Comparison of ENCODE assay signal across 8 cellular contexts in the genomic region with DNA sequence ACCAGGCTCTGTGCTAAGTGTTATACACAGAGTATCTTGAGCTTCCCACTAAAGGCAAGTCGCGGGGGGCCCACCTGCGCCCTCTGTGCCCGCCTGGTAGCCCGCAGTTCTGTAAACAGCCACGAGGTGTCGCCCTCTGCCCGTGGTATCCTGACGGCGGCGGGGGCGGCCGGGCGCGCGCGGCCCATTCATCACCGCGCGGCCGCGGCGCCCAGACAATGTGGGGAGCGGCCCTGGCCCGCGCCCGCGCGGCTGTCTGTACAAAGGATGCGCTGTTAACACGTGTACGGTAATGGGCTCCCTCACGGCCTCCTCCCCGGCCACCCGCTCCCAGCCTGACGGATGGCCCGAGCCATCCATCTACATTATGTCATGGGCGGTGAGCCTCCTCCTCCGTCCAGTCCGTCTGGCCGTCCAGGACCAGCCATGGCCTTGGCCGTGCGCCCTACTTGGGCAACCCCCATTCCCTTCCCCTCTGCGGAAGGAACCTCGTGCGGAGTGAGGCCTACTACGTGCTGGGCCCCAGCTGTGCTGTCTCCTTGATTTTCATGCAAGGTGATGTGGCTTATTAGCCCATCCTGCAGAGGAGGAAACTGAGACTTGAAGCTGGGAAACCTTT.
DNase-seq lines count a peak whose midpoint lies in the region; ATAC-seq and TF ChIP-seq lines count a peak whose summit lies in the region.

No MANE protein-coding gene starts in this region.

- H3K27ac Mint-ChIP-seq in nephron progenitor cell: no peak overlapping the region

- H3K4me3 ChIP-seq in fibroblast of pulmonary artery (replicated peaks; ENCODE audit: low read depth, low read length): peak overlapping the region; percentile 35
- no peak overlapping the region for H3K4me3 ChIP-seq in suprapubic skin

- WGBS in suprapubic skin: 27% methylated on average over 35 of the region's 47 CpGs

- TF ChIP-seq CTCF in GM10248 (IDR thresholded peaks at IDR 0.05; ENCODE audit: control extremely low read depth, extremely low read depth, low read depth, missing control alignments) (peak; percentile 45), fibroblast of pulmonary artery (IDR thresholded peaks at IDR 0.05; ENCODE audit: low read length, missing control alignments) (peak; percentile 48), nephron progenitor cell (IDR thresholded peaks at IDR 0.05) (peak; percentile 79), suprapubic skin (IDR thresholded peaks at IDR 0.05) (peak; percentile 80 to 83)

- ATAC-seq in GM19455 (IDR thresholded peaks at IDR 0.05; ENCODE audit: unreplicated experiment): no peak
- ATAC-seq in HG03342 (IDR thresholded peaks at IDR 0.05; ENCODE audit: unreplicated experiment): no peak

- CTCF ChIA-PET in GM10248 (lab: Yijun Ruan, JAX): interaction anchor here (0.6 to 1.6 kb wide), 5 partner anchors 12 to 75 kb away, joined by 3 to 5 read pairs (median 3); no protein-coding TSS in a partner anchor

- TF ChIP-seq EP300 in suprapubic skin (IDR thresholded peaks at IDR 0.05): no peak

- DNase-seq in GM10248 (ENCODE audit: extremely low spot score) (peak; percentile 78), NCI-H2171 treated with DMSO at 0.1 percent for 48 hours (lab: John Stamatoyannopoulos, UW) (peak; percentile 55), activated T-cell treated with anti-CD3 and anti-CD28 coated beads for 48 hours (ENCODE audit: low read depth) (peak; percentile 49), fibroblast of pulmonary artery (ENCODE audit: low read depth) (peak; percentile 46), nephron progenitor cell (peak; percentile 82), suprapubic skin (ENCODE audit: low spot score in 2 of 2) (no peak)

- peaks cover 57% of the 10 kb centered on the region for H3K27me3 Mint-ChIP-seq in nephron progenitor cell (ENCODE audit: low read depth, poor library complexity)

- H3K36me3 Mint-ChIP-seq in nephron progenitor cell (ENCODE audit: low read depth): peaks cover 8% of the 10 kb centered on the region

- peaks cover 11% of the 10 kb centered on the region for H3K9me3 Mint-ChIP-seq in nephron progenitor cell

- H3K36me3 ChIP-seq in suprapubic skin: no peaks in the 10 kb centered on the region

- POLR2A ChIA-PET in GM10248 (lab: Yijun Ruan, JAX): no interaction called here

- no peaks in the 10 kb centered on the region for H3K27me3 ChIP-seq in suprapubic skin

- H3K4me1 ChIP-seq in suprapubic skin: peaks cover 4% of the 10 kb centered on the region

- H3K4me1 Mint-ChIP-seq in nephron progenitor cell: peaks cover 11% of the 10 kb centered on the region

- H3K9me3 ChIP-seq in suprapubic skin: no peaks in the 10 kb centered on the region

- no peak overlapping the region for H3K27ac ChIP-seq in suprapubic skin

- no peak overlapping the region for H3K4me3 Mint-ChIP-seq in nephron progenitor cell

- TF ChIP-seq POLR2A in suprapubic skin (IDR thresholded peaks at IDR 0.05): no peak

Comparison
In these comparisons a context has a peak if more than half of its experiments do, and no peak if none do; other contexts are left out.
1. DNase-seq: peak in GM10248 (single experiment), NCI-H2171 treated with DMSO at 0.1 percent for 48 hours (single experiment), activated T-cell treated with anti-CD3 and anti-CD28 coated beads for 48 hours (single experiment), fibroblast of pulmonary artery (single experiment) and nephron progenitor cell (single experiment); none in suprapubic skin (0 of 2).
2. Peak in every context shown above with its lines, with median percentiles within 50 percentile points of each other: CTCF ChIP-seq.